Comparison of ENCODE assay signal across 8 cellular contexts in genomic region chr3:184017672-184018423, GRCh38. TPM values are rescaled to one million over a fixed set of nuclear protein-coding genes. Genes with fewer than 3 reads are reported as not detected.
DNase-seq lines count a peak whose midpoint lies in the region; ATAC-seq, FAIRE-seq and TF ChIP-seq lines count a peak whose summit lies in the region.

TSS of gene ABCC5 (minus strand) at chr3:184017884. CDS start at chr3:184014392, 3,492 bp downstream.

- peak within 1 kb of the TSS; percentile 100 for H3K4me3 Mint-ChIP-seq in T-cell
- peak within 1 kb of the TSS; percentile 97 for H3K4me3 Mint-ChIP-seq in progenitor cell of endocrine pancreas (ENCODE audit: low read depth)

- POLR2A ChIA-PET in T-cell (lab: Charles Lee), result no interaction called here

- peak within 1 kb of the TSS; percentile 51 to 93 (median 69) for H3K27ac ChIP-seq in adrenal gland

- H3K27ac Mint-ChIP-seq in T-cell, result peak within 1 kb of the TSS; percentile 86 to 94
- peak within 1 kb of the TSS; percentile 98 for H3K27ac Mint-ChIP-seq in progenitor cell of endocrine pancreas

- DNase-seq in GM12891 (ENCODE audit: insufficient read length, low spot score), result peak; percentile 83
- DNase-seq in NCI-H1417 treated with DMSO at 0.1 percent for 48 hours (lab: John Stamatoyannopoulos, UW), result peak; percentile 81
- peak; percentile 57 to 82 (median 70) for DNase-seq in T-cell
- DNase-seq in adrenal gland, result peak; percentile 94 to 97 (median 94)
- DNase-seq in left cardiac atrium, result peak; percentile 95
- DNase-seq in progenitor cell of endocrine pancreas (ENCODE audit: low spot score, unreplicated experiment), result peak; percentile 79
- DNase-seq in ureter (ENCODE audit: low spot score), result peak; percentile 94

- ATAC-seq in HG02798 (IDR thresholded peaks at IDR 0.05; ENCODE audit: poor library complexity, unreplicated experiment), result peak; percentile 98
- ATAC-seq in T-cell (replicated peaks in 1 of 4), result peak; percentile 95 to 97 (median 96)
- peak; percentile 98 to 99 for ATAC-seq in left cardiac atrium

- peaks cover 21 to 27% (median 25%) of the 10 kb centered on the region in 3 donors for H3K4me1 Mint-ChIP-seq in T-cell
- H3K4me1 Mint-ChIP-seq in progenitor cell of endocrine pancreas (ENCODE audit: low read depth), result peaks cover 26% of the 10 kb centered on the region

- intact Hi-C loops in adrenal gland (cut with DNase I) (loop anchor here (5.0 to 10.0 kb wide), 2 partner anchors 116 to 117 kb away; partner anchors contain the start of gene EIF2B5 (in 1 of the 2)), left cardiac atrium (cut with DNase I) (loop anchor here in 1 of 2 donors (2.0 kb wide), 1 partner anchor 117 kb away; the partner anchor contains the start of gene EIF2B5)

- peaks cover 5 to 10% of the 10 kb centered on the region in 2 donors for H3K27me3 Mint-ChIP-seq in T-cell
- H3K27me3 Mint-ChIP-seq in progenitor cell of endocrine pancreas, result peaks cover 10% of the 10 kb centered on the region

- H3K27me3 ChIP-seq in adrenal gland, result no peaks in the 10 kb centered on the region

- H3K4me1 ChIP-seq in adrenal gland (replicated peaks in 1 of 2), result peaks cover 14 to 28% of the 10 kb centered on the region in 2 donors

- H3K36me3 ChIP-seq in adrenal gland (replicated peaks in 1 of 2), result peaks cover 0 to 9% of the 10 kb centered on the region in 2 donors

- CTCF ChIA-PET in T-cell (lab: Charles Lee), result interaction anchor here (0.6 to 1.0 kb wide), 4 partner anchors 11 to 270 kb away, joined by 3 to 6 read pairs (median 5); partner anchors contain the start of gene PARL (in 1 of the 2)

- FAIRE-seq in GM12891 (lab: Jason Lieb, UNC), result peak; percentile 95

- peak in 3 of 6 experiments; percentile 12 to 58 (median 56) for TF ChIP-seq CTCF in adrenal gland (IDR thresholded peaks at IDR 0.05)
- peak; percentile 56 for TF ChIP-seq CTCF in progenitor cell of endocrine pancreas (IDR thresholded peaks at IDR 0.05; ENCODE audit: unreplicated experiment)

- peaks cover 9% of the 10 kb centered on the region for H3K36me3 Mint-ChIP-seq in T-cell
- peaks cover 7% of the 10 kb centered on the region for H3K36me3 Mint-ChIP-seq in progenitor cell of endocrine pancreas (ENCODE audit: insufficient read depth)

- peak within 1 kb of the TSS; percentile 59 to 100 (median 87) for H3K4me3 ChIP-seq in adrenal gland

- TF ChIP-seq POLR2A in GM12891 (IDR thresholded peaks at IDR 0.05; ENCODE audit: low read depth, low read length), result no peak
- peak in 1 of 2 donors; percentile 61 for TF ChIP-seq POLR2A in adrenal gland (IDR thresholded peaks at IDR 0.05)

- 0 to 1% (median 0%) methylated on average over 21 to 55 of the region's 55 CpGs for WGBS in adrenal gland, 4 donors

- H3K9me3 ChIP-seq in adrenal gland (replicated peaks in 1 of 3), result no peaks in the 10 kb centered on the region

- H3K9me3 Mint-ChIP-seq in T-cell (no peaks in the 10 kb centered on the region), progenitor cell of endocrine pancreas (ENCODE audit: low read depth) (no peaks in the 10 kb centered on the region)

TF ChIP-seq in GM12891, 5 proteins besides CTCF, POLR2A, EP300 and RAD21:
- TF ChIP-seq SPI1 (IDR thresholded peaks at IDR 0.05; ENCODE audit: low read depth, low read length), result no peak
- no peak for TF ChIP-seq TAF1 (IDR thresholded peaks at IDR 0.05; ENCODE audit: low read depth, low read length)
- no peak for TF ChIP-seq POLR2AphosphoS5 (IDR thresholded peaks at IDR 0.05; ENCODE audit: low read depth, low read length)
- TF ChIP-seq PAX5 (IDR thresholded peaks at IDR 0.05; ENCODE audit: insufficient read depth, low read length, severe bottlenecking), result no peak
- no peak for TF ChIP-seq POU2F2 (IDR thresholded peaks at IDR 0.05; ENCODE audit: low read depth, low read length)

RNA-seq across cellular contexts. Expression of gene ABCC5, which starts in this region (rescaled TPM):
- 2.7 TPM for polyA plus RNA-seq in GM12891 (2012; ENCODE audit: low read depth, missing spikeins)
- 10 to 100 TPM; 17.6 to 34.3 (median 30.2) TPM for total RNA-seq in T-cell
- total RNA-seq in adrenal gland, result 10 to 100 TPM; 11.4 to 45.3 (median 24.8) TPM
- 10 to 100 TPM; 20.8 to 53.9 (median 33.2) TPM for polyA plus RNA-seq in adrenal gland
- total RNA-seq in left cardiac atrium, result 10 to 100 TPM; 40.2 to 69.2 TPM
- 109 and 111 TPM in 2 replicates for total RNA-seq in progenitor cell of endocrine pancreas
- total RNA-seq in ureter, result 119 TPM

Comparison
In these comparisons a context has a peak if more than half of its experiments do, and no peak if none do; other contexts are left out.
1. Peak in every context shown above with its lines: DNase-seq, ATAC-seq, H3K4me3 ChIP-seq and H3K27ac ChIP-seq.